18 cellular contexts compared by ENCODE assay signal in the genomic region with DNA sequence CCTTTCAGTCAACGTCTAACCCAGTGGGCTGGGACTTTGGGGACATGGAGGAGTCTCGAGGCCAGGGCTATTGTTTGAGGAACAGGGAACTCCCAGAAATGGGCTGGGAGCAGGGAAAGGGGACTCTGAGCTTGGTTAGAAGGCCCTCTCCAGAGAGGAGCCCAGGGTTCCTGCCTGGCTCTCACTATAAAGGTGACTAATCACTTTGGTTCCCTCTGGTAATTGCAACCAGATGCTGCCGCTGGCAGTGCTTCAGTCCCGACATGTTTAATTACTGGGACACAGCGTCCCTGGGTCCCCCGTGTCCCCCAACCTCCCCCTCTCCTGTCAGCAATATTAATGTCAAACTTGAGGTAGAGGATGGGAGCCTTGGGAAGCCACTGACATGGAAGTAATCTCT. TPM values are rescaled to one million over a fixed set of nuclear protein-coding genes. Genes with fewer than 3 reads are reported as not detected.
DNase-seq lines count a peak whose midpoint lies in the region; ATAC-seq and TF ChIP-seq lines count a peak whose summit lies in the region.
"Had no signal": no experiment of that assay in that cellular context is flagged by ENCODE, and none has a peak within 500 bp of the region (broad histone marks: within the 10 kb centered on the region; RNA-seq: fewer than 3 reads in every experiment).

No MANE protein-coding gene starts in this region.

- no peak overlapping the region for H3K4me3 ChIP-seq in RWPE2 (ENCODE audit: severe bottlenecking)
- H3K4me3 ChIP-seq: tibial artery had no signal

- no peaks in the 10 kb centered on the region for H3K36me3 Mint-ChIP-seq in activated T-helper 2 cell treated with anti-CD3 and anti-CD28 coated beads, Interferon-gamma antibody, Interleukin-2, Interleukin-4, amounts not matched to agents 10 μg/mL and 5 μg/mL and 100 μg/mL, durations not matched to agents 14 hours and 24 hours and 36 hours (ENCODE audit: low read depth)

- no peak for TF ChIP-seq CTCF in RWPE2 (IDR thresholded peaks at IDR 0.05; ENCODE audit: poor library complexity, severe bottlenecking)

- DNase-seq in A172 (ENCODE audit: low spot score) (peak; percentile 91), H4 (ENCODE audit: low spot score) (peak; percentile 82), RWPE2 (ENCODE audit: low spot score) (no peak), fibroblast of peridontal ligament (ENCODE audit: extremely low read depth) (peak; percentile 85), CD1c-positive myeloid dendritic cell (ENCODE audit: extremely low spot score) (no peak), SK-N-DZ (ENCODE audit: low spot score) (no peak)
- no peak for DNase-seq in activated T-helper 2 cell treated with anti-CD3 and anti-CD28 coated beads, Interferon-gamma antibody, Interleukin-2, Interleukin-4, amounts not matched to agents 10 μg/mL and 5 μg/mL and 100 μg/mL, durations not matched to agents 14 hours and 24 hours and 36 hours (ENCODE audit: low spot score)
- no peak for DNase-seq in stimulated activated CD4-positive, alpha-beta T cell treated with anti-CD3 and anti-CD28 coated beads, Interleukin-15, amount 100 ng/mL, for 24 hours
- DNase-seq: ACHN; activated CD4-positive, alpha-beta T cell treated with anti-CD3 and anti-CD28 coated beads for 36 hours; aorta; DMS79 treated with DMSO at 0.1 percent for 48 hours; glutamatergic neuron; kidney glomerular epithelial cell; posterior cingulate gyrus; tibial artery had no signal

- peak; percentile 60 for ATAC-seq in RWPE2 (ENCODE audit: low read depth)
- ATAC-seq: activated CD4-positive, alpha-beta T cell treated with anti-CD3 and anti-CD28 coated beads for 36 hours had no signal

- H3K4me3 Mint-ChIP-seq in activated T-helper 2 cell treated with anti-CD3 and anti-CD28 coated beads, Interferon-gamma antibody, Interleukin-2, Interleukin-4, amounts not matched to agents 10 μg/mL and 5 μg/mL and 100 μg/mL, durations not matched to agents 14 hours and 24 hours and 36 hours (ENCODE audit: low read depth) = no peak overlapping the region
- H3K4me3 Mint-ChIP-seq: activated CD4-positive, alpha-beta T cell treated with anti-CD3 and anti-CD28 coated beads for 36 hours; T-helper 1 cell treated with Interleukin-12 subunit alpha and Interleukin-12 subunit beta and Interleukin-4 antibody, amounts not matched to agents 30 μg/mL and 1 μg/mL, for 36 hours had no signal

- H3K27me3 ChIP-seq in RWPE2 (ENCODE audit: insufficient read depth, poor library complexity, severe bottlenecking) = no peaks in the 10 kb centered on the region

- peaks cover 11% of the 10 kb centered on the region for H3K27me3 Mint-ChIP-seq in activated T-helper 2 cell treated with anti-CD3 and anti-CD28 coated beads, Interferon-gamma antibody, Interleukin-2, Interleukin-4, amounts not matched to agents 10 μg/mL and 5 μg/mL and 100 μg/mL, durations not matched to agents 14 hours and 24 hours and 36 hours (ENCODE audit: low read depth)

- H3K4me1 ChIP-seq in RWPE2 (ENCODE audit: insufficient read depth, poor library complexity, severe bottlenecking) = peaks cover 13% of the 10 kb centered on the region

- no peak overlapping the region for H3K27ac Mint-ChIP-seq in activated T-helper 2 cell treated with anti-CD3 and anti-CD28 coated beads, Interferon-gamma antibody, Interleukin-2, Interleukin-4, amounts not matched to agents 10 μg/mL and 5 μg/mL and 100 μg/mL, durations not matched to agents 14 hours and 24 hours and 36 hours
- H3K27ac Mint-ChIP-seq: activated CD4-positive, alpha-beta T cell treated with anti-CD3 and anti-CD28 coated beads for 36 hours; T-helper 1 cell treated with Interleukin-12 subunit alpha and Interleukin-12 subunit beta and Interleukin-4 antibody, amounts not matched to agents 30 μg/mL and 1 μg/mL, for 36 hours had no signal

- no peaks in the 10 kb centered on the region for H3K36me3 ChIP-seq in RWPE2 (ENCODE audit: low read depth)
- H3K36me3 ChIP-seq: tibial artery had no signal

- H3K9me3 Mint-ChIP-seq in activated T-helper 2 cell treated with anti-CD3 and anti-CD28 coated beads, Interferon-gamma antibody, Interleukin-2, Interleukin-4, amounts not matched to agents 10 μg/mL and 5 μg/mL and 100 μg/mL, durations not matched to agents 14 hours and 24 hours and 36 hours = no peaks in the 10 kb centered on the region
- H3K9me3 Mint-ChIP-seq: T-helper 1 cell treated with Interleukin-12 subunit alpha and Interleukin-12 subunit beta and Interleukin-4 antibody, amounts not matched to agents 30 μg/mL and 1 μg/mL, for 36 hours had no signal

- peaks cover 6% of the 10 kb centered on the region for H3K4me1 Mint-ChIP-seq in activated T-helper 2 cell treated with anti-CD3 and anti-CD28 coated beads, Interferon-gamma antibody, Interleukin-2, Interleukin-4, amounts not matched to agents 10 μg/mL and 5 μg/mL and 100 μg/mL, durations not matched to agents 14 hours and 24 hours and 36 hours (ENCODE audit: low read depth)

- peak overlapping the region; percentile 20 for H3K27ac ChIP-seq in RWPE2 (ENCODE audit: poor library complexity, severe bottlenecking)
- H3K27ac ChIP-seq: tibial artery had no signal

- H3K9me3 ChIP-seq in RWPE2 (ENCODE audit: severe bottlenecking) = no peaks in the 10 kb centered on the region
- H3K9me3 ChIP-seq: tibial artery had no signal

- intact Hi-C loops in activated T-helper 2 cell treated with anti-CD3 and anti-CD28 coated beads, Interferon-gamma antibody, Interleukin-2, Interleukin-4, amounts not matched to agents 10 μg/mL and 5 μg/mL and 100 μg/mL, durations not matched to agents 14 hours and 24 hours and 36 hours (cut with micrococcal nuclease) = no loop called here

RNA-seq across cellular contexts. Expression of a gene that starts 5.0 kb away (rescaled TPM):
- 1.7 and 1.9 TPM in 2 replicates for total RNA-seq in A172 (2014; rRNA removed; shearing (Covaris generic))
- 0.08 and 0.23 TPM in 2 replicates for total RNA-seq in H4 (2014; rRNA removed; shearing (Covaris generic))
- total RNA-seq in activated T-helper 2 cell treated with anti-CD3 and anti-CD28 coated beads, Interferon-gamma antibody, Interleukin-2, Interleukin-4, amounts not matched to agents 10 μg/mL and 5 μg/mL and 100 μg/mL, durations not matched to agents 14 hours and 24 hours and 36 hours = not detected in 2 replicates
- 0.12 TPM in 1 of 2 replicates, not detected in the other for polyA plus RNA-seq in SK-N-DZ (2014; cell fraction: cytosol; rRNA removed)
- polyA plus RNA-seq in SK-N-DZ (2014; cell fraction: nucleus; rRNA removed) = 1.2 TPM in 1 of 2 replicates, not detected in the other
- total RNA-seq: activated CD4-positive, alpha-beta T cell treated with anti-CD3 and anti-CD28 coated beads for 36 hours; HT-29 had no signal

RNA-seq across cellular contexts. Expression of a gene that starts 12.4 kb away (rescaled TPM):
- 18.4 and 21.4 TPM in 2 replicates for total RNA-seq in A172 (2014; rRNA removed; shearing (Covaris generic))
- 11.5 and 15.3 TPM in 2 replicates for total RNA-seq in H4 (2014; rRNA removed; shearing (Covaris generic))
- total RNA-seq in activated T-helper 2 cell treated with anti-CD3 and anti-CD28 coated beads, Interferon-gamma antibody, Interleukin-2, Interleukin-4, amounts not matched to agents 10 μg/mL and 5 μg/mL and 100 μg/mL, durations not matched to agents 14 hours and 24 hours and 36 hours = 51.0 and 54.6 TPM in 2 replicates
- polyA plus RNA-seq in SK-N-DZ (2014; cell fraction: cytosol; rRNA removed) = 12.3 and 14.3 TPM in 2 replicates
- polyA plus RNA-seq in SK-N-DZ (2014; cell fraction: nucleus; rRNA removed) = 23.9 and 27.9 TPM in 2 replicates

RNA-seq across cellular contexts. Expression of a gene that starts 31.2 kb away (rescaled TPM):
- 37.6 and 46.1 TPM in 2 replicates for total RNA-seq in A172 (2014; rRNA removed; shearing (Covaris generic))
- 19.0 and 22.2 TPM in 2 replicates for total RNA-seq in H4 (2014; rRNA removed; shearing (Covaris generic))
- 53.9 and 65.7 TPM in 2 replicates for total RNA-seq in activated T-helper 2 cell treated with anti-CD3 and anti-CD28 coated beads, Interferon-gamma antibody, Interleukin-2, Interleukin-4, amounts not matched to agents 10 μg/mL and 5 μg/mL and 100 μg/mL, durations not matched to agents 14 hours and 24 hours and 36 hours
- polyA plus RNA-seq in SK-N-DZ (2014; cell fraction: cytosol; rRNA removed) = 92.7 and 93.0 TPM in 2 replicates
- 158 and 178 TPM in 2 replicates for polyA plus RNA-seq in SK-N-DZ (2014; cell fraction: nucleus; rRNA removed)

Comparison
In these comparisons a context has a peak if more than half of its experiments do, and no peak if none do; other contexts are left out.
1. DNase-seq: peak in A172 (single experiment), H4 (single experiment) and fibroblast of peridontal ligament (single experiment); none in RWPE2 (single experiment), activated T-helper 2 cell treated with anti-CD3 and anti-CD28 coated beads, Interferon-gamma antibody, Interleukin-2, Interleukin-4, amounts not matched to agents 10 μg/mL and 5 μg/mL and 100 μg/mL, durations not matched to agents 14 hours and 24 hours and 36 hours (single experiment), stimulated activated CD4-positive, alpha-beta T cell treated with anti-CD3 and anti-CD28 coated beads, Interleukin-15, amount 100 ng/mL, for 24 hours (single experiment), CD1c-positive myeloid dendritic cell (single experiment) and SK-N-DZ (single experiment).